ENCODE assay signal across 18 cellular contexts in the genomic region with DNA sequence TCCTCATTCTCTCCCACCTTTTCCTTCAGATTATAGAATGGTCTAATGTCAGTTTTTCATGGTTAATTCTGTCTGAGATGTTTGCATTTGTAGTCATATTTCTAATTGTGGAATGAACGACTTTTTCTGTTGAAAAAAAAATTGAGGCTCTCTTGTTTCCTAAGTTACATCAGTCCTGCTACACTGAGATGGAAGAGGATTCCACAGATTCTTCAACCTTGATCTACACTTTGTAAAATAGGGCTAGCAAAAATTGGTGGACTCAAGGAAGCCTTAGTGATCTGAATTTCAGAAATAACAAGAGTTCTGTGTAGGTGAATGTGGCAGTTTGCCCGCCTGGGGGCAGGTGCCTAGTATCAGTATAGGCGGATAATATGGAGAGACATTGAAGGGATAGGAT.
"Had no signal": no experiment of that assay in that cellular context is flagged by ENCODE, and none has a peak within 500 bp of the region (broad histone marks: within the 10 kb centered on the region; RNA-seq: fewer than 3 reads in every experiment).

No MANE protein-coding gene starts in this region.

- H3K27me3 ChIP-seq: body of pancreas, gastroesophageal sphincter, heart right ventricle, upper lobe of left lung had no signal

- H3K36me3 ChIP-seq: gastroesophageal sphincter, left ventricle myocardium inferior, thoracic aorta, upper lobe of left lung had no signal

- ATAC-seq: activated CD4-positive, alpha-beta T cell treated with anti-CD3 and anti-CD28 coated beads for 36 hours; activated CD8-positive, alpha-beta T cell treated with anti-CD3 and anti-CD28 coated beads, Interleukin-2, amount 10 ng/mL, durations not matched to agents 7 days and 5 days; activated T-cell treated with anti-CD3 and anti-CD28 coated beads, Interleukin-2, amount 50 U/mL, for 4 hours; body of pancreas; gastroesophageal sphincter; heart right ventricle; sciatic nerve; stimulated activated effector memory CD8-positive, alpha-beta T cell treated with anti-CD3 and anti-CD28 coated beads, Interleukin-12 subunit alpha, Interleukin-12 subunit beta, amount 100 ng/mL, for 72 hours had no signal

- H3K4me3 Mint-ChIP-seq: activated CD4-positive, alpha-beta T cell treated with anti-CD3 and anti-CD28 coated beads for 36 hours; activated CD8-positive, alpha-beta T cell treated with anti-CD3 and anti-CD28 coated beads, Interleukin-2, amount 10 ng/mL, durations not matched to agents 7 days and 5 days; activated naive CD8-positive, alpha-beta T cell treated with anti-CD3 and anti-CD28 coated beads, Interleukin-2, amount 10 ng/mL, durations not matched to agents 7 days and 5 days; activated T-cell treated with anti-CD3 and anti-CD28 coated beads, Interleukin-2, amount 50 U/mL, for 4 hours; stimulated activated effector memory CD8-positive, alpha-beta T cell treated with anti-CD3 and anti-CD28 coated beads, Interleukin-12 subunit alpha, Interleukin-12 subunit beta, amount 100 ng/mL, for 72 hours had no signal

- H3K27me3 Mint-ChIP-seq: activated CD4-positive, alpha-beta T cell treated with anti-CD3 and anti-CD28 coated beads for 36 hours; activated naive CD8-positive, alpha-beta T cell treated with anti-CD3 and anti-CD28 coated beads, Interleukin-2, amount 10 ng/mL, durations not matched to agents 7 days and 5 days had no signal

- H3K27ac ChIP-seq: body of pancreas, gastroesophageal sphincter, heart right ventricle, left ventricle myocardium inferior, parathyroid adenoma, thoracic aorta, upper lobe of left lung had no signal

- H3K4me3 ChIP-seq: body of pancreas, gastroesophageal sphincter, heart right ventricle, left ventricle myocardium inferior, smooth muscle cell, thoracic aorta, upper lobe of left lung had no signal

- H3K27ac Mint-ChIP-seq: activated CD4-positive, alpha-beta T cell treated with anti-CD3 and anti-CD28 coated beads for 36 hours; activated CD8-positive, alpha-beta T cell treated with anti-CD3 and anti-CD28 coated beads, Interleukin-2, amount 10 ng/mL, durations not matched to agents 7 days and 5 days; activated naive CD8-positive, alpha-beta T cell treated with anti-CD3 and anti-CD28 coated beads, Interleukin-2, amount 10 ng/mL, durations not matched to agents 7 days and 5 days; stimulated activated effector memory CD8-positive, alpha-beta T cell treated with anti-CD3 and anti-CD28 coated beads, Interleukin-12 subunit alpha, Interleukin-12 subunit beta, amount 100 ng/mL, for 72 hours had no signal

- DNase-seq: activated CD4-positive, alpha-beta T cell treated with anti-CD3 and anti-CD28 coated beads for 36 hours; activated CD8-positive, alpha-beta T cell treated with anti-CD3 and anti-CD28 coated beads, Interleukin-2, amount 10 ng/mL, durations not matched to agents 7 days and 5 days; activated effector memory CD4-positive, alpha-beta T cell treated with anti-CD3 and anti-CD28 coated beads, Interleukin-2, amount 50 U/mL, for 16 hours; activated naive CD8-positive, alpha-beta T cell treated with anti-CD3 and anti-CD28 coated beads, Interleukin-2, amount 10 ng/mL, durations not matched to agents 7 days and 5 days; activated T-cell treated with anti-CD3 and anti-CD28 coated beads, Interleukin-2, amount 50 U/mL, for 4 hours; body of pancreas; heart right ventricle; kidney glomerular epithelial cell; left ventricle myocardium inferior; stimulated activated CD4-positive, alpha-beta T cell treated with anti-CD3 and anti-CD28 coated beads, Interleukin-4, amount 100 ng/mL, for 24 hours; SW 1271 had no signal

- H3K9me3 Mint-ChIP-seq: activated T-cell treated with anti-CD3 and anti-CD28 coated beads, Interleukin-2, amount 50 U/mL, for 4 hours; stimulated activated effector memory CD8-positive, alpha-beta T cell treated with anti-CD3 and anti-CD28 coated beads, Interleukin-12 subunit alpha, Interleukin-12 subunit beta, amount 100 ng/mL, for 72 hours had no signal

- H3K4me1 ChIP-seq: parathyroid adenoma had no signal

- H3K36me3 Mint-ChIP-seq: stimulated activated effector memory CD8-positive, alpha-beta T cell treated with anti-CD3 and anti-CD28 coated beads, Interleukin-12 subunit alpha, Interleukin-12 subunit beta, amount 100 ng/mL, for 72 hours had no signal

- H3K9me3 ChIP-seq: body of pancreas, gastroesophageal sphincter, heart right ventricle, left ventricle myocardium inferior, thoracic aorta, upper lobe of left lung had no signal
